Comparison of ENCODE assay signal across 24 cellular contexts in the genomic region with DNA sequence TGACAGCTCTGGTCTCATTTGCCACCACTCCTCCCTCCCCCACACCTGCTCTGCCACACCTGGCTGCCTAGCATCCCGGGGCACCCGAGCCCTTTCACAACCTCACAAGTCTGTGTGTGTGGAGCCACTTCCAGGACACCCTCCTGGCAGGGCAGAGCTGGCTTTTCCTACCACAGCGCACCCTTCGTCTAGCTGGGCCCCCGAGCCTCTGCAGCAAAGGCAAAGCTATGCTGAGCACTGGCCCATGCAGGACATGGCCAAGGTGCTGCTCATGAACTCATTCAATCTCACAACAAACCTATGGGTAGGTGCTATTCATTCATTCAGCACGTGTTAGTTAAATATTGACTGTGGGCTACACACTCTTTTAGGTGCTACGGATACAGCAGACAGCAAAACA.
"Had no signal": no experiment of that assay in that cellular context is flagged by ENCODE, and none has a peak within 500 bp of the region (broad histone marks: within the 10 kb centered on the region; RNA-seq: fewer than 3 reads in every experiment).

No MANE protein-coding gene starts in this region.

- H3K36me3 Mint-ChIP-seq: activated CD4-positive, alpha-beta memory T cell treated with anti-CD3 and anti-CD28 coated beads for 36 hours; activated CD8-positive, alpha-beta memory T cell treated with anti-CD3 and anti-CD28 coated beads, Interleukin-2, amount 10 ng/mL, durations not matched to agents 7 days and 5 days; WTC11 had no signal

- H3K27me3 ChIP-seq: body of pancreas, dorsolateral prefrontal cortex, left lung, transverse colon had no signal

- H3K27me3 Mint-ChIP-seq: activated CD4-positive, alpha-beta memory T cell treated with anti-CD3 and anti-CD28 coated beads for 36 hours had no signal

- H3K27ac ChIP-seq: body of pancreas, dorsolateral prefrontal cortex, epithelial cell of prostate, foreskin keratinocyte, left lung, neutrophil, parathyroid adenoma, transverse colon had no signal

- H3K4me3 ChIP-seq: body of pancreas, dorsolateral prefrontal cortex, left lung, transverse colon had no signal

- ATAC-seq: activated CD8-positive, alpha-beta memory T cell treated with anti-CD3 and anti-CD28 coated beads, Interleukin-2, amount 10 ng/mL, durations not matched to agents 7 days and 5 days; body of pancreas; foreskin keratinocyte; left lung; stimulated activated naive CD8-positive, alpha-beta T cell treated with anti-CD3 and anti-CD28 coated beads, Interleukin-15, Interleukin-2, amounts not matched to agents 100 U/mL and 50 U/mL, for 24 hours; WTC11 had no signal

- H3K27ac Mint-ChIP-seq: activated CD4-positive, alpha-beta memory T cell treated with anti-CD3 and anti-CD28 coated beads for 36 hours; activated CD8-positive, alpha-beta memory T cell treated with anti-CD3 and anti-CD28 coated beads, Interleukin-2, amount 10 ng/mL, durations not matched to agents 7 days and 5 days; activated T-helper 2 cell treated with anti-CD3 and anti-CD28 coated beads, Interferon-gamma antibody, Interleukin-2, Interleukin-4, amounts not matched to agents 10 μg/mL and 5 μg/mL and 100 μg/mL, durations not matched to agents 14 hours and 24 hours and 36 hours; endodermal cell; WTC11 had no signal

- H3K4me3 Mint-ChIP-seq: activated CD4-positive, alpha-beta memory T cell treated with anti-CD3 and anti-CD28 coated beads for 36 hours; activated CD8-positive, alpha-beta memory T cell treated with anti-CD3 and anti-CD28 coated beads, Interleukin-2, amount 10 ng/mL, durations not matched to agents 7 days and 5 days; endodermal cell; WTC11 had no signal

- H3K9me3 Mint-ChIP-seq: activated CD4-positive, alpha-beta memory T cell treated with anti-CD3 and anti-CD28 coated beads for 36 hours; activated T-helper 2 cell treated with anti-CD3 and anti-CD28 coated beads, Interferon-gamma antibody, Interleukin-2, Interleukin-4, amounts not matched to agents 10 μg/mL and 5 μg/mL and 100 μg/mL, durations not matched to agents 14 hours and 24 hours and 36 hours; endodermal cell; WTC11 had no signal

- H3K9me3 ChIP-seq: body of pancreas, left lung, neutrophil, transverse colon had no signal

- FAIRE-seq: colon had no signal

- DNase-seq: activated CD4-positive, alpha-beta memory T cell treated with anti-CD3 and anti-CD28 coated beads for 36 hours; activated CD4-positive, alpha-beta T cell treated with anti-CD3 and anti-CD28 coated beads for 4 hours; activated CD8-positive, alpha-beta memory T cell treated with anti-CD3 and anti-CD28 coated beads, Interleukin-2, amount 10 ng/mL, durations not matched to agents 7 days and 5 days; activated naive CD4-positive, alpha-beta T cell treated with Interleukin-2 at 50 U/mL for 16 hours; body of pancreas; caudate nucleus; dorsolateral prefrontal cortex; endodermal cell; foreskin keratinocyte; hippocampal formation; islet precursor cell; left lung; mammary epithelial cell; stimulated activated CD4-positive, alpha-beta T cell treated with anti-CD3 and anti-CD28 coated beads, Interleukin-12 subunit alpha, Interleukin-12 subunit beta, amount 100 ng/mL, for 4 hours; stimulated activated CD4-positive, alpha-beta T cell treated with anti-CD3 and anti-CD28 coated beads, Interleukin-1b, Interleukin-23, amount 100 ng/mL, for 48 hours; stimulated activated naive CD8-positive, alpha-beta T cell treated with anti-CD3 and anti-CD28 coated beads, Interleukin-15, Interleukin-2, amounts not matched to agents 100 U/mL and 50 U/mL, for 24 hours; substantia nigra; transverse colon had no signal

- H3K36me3 ChIP-seq: left lung, neutrophil, transverse colon had no signal
